Comparison of ENCODE assay signal across 1 cellular context in genomic region chr18:45173327-45173726, GRCh38.
A peak's percentile ranks its signal among the peaks of the same experiment; 100 is the strongest.
TF ChIP-seq lines count a peak whose summit lies in the region.

No MANE protein-coding gene starts in this region.

TF ChIP-seq in K562, 482 proteins besides CTCF, POLR2A, EP300 and RAD21 (continued from another document):
- TF ChIP-seq ZNF407 (IDR thresholded peaks at IDR 0.05; ENCODE audit: low read depth): no peak
- no peak for TF ChIP-seq ZNF212 (CRISPR knock-in tag; IDR thresholded peaks at IDR 0.05)
- peak; percentile 56 for TF ChIP-seq NFE2L1 (tag; IDR thresholded peaks at IDR 0.05; ENCODE audit: borderline replicate concordance, low read depth)
- no peak for TF ChIP-seq ELF1 (tag; IDR thresholded peaks at IDR 0.05)
- TF ChIP-seq SP2 (IDR thresholded peaks at IDR 0.05; ENCODE audit: extremely low read depth, low read depth, low read length, poor library complexity, severe bottlenecking): no peak
- no peak for TF ChIP-seq PCBP2 (IDR thresholded peaks at IDR 0.05; ENCODE audit: low read depth, low read length, poor library complexity, severe bottlenecking)
- TF ChIP-seq TSHZ1 (CRISPR knock-in tag; IDR thresholded peaks at IDR 0.05): no peak
- TF ChIP-seq HMGXB4 (CRISPR knock-in tag; IDR thresholded peaks at IDR 0.05): no peak
- TF ChIP-seq NFE2 (IDR thresholded peaks at IDR 0.05; ENCODE audit: low read depth): peak; percentile 59
- no peak for TF ChIP-seq U2AF1 (optimal IDR thresholded peaks at IDR 0.05; ENCODE audit: low read depth, low read length)
- TF ChIP-seq ARID1B (IDR thresholded peaks at IDR 0.05): no peak
- no peak for TF ChIP-seq TGIF2 (CRISPR knock-in tag; IDR thresholded peaks at IDR 0.05)
